Comparison of ENCODE assay signal across 22 cellular contexts in the genomic region with DNA sequence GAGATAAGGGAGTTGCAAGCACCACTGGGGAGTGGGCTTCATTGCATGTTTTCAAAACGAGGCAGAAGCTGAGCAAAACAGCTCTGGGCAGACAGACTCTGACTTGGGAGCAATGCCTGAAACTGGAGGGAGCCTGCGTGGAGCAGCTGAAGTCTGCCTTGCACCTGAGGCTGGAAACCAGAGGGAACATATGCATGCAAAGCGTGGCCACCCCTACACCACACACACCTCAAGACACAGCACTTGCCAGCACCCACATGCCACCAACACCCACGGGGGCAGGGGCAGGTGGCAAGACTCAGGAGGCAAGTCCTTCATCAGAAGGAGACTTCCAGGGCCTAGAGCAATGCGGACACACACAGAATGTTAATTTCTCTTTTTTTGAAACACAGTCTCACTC. TPM values are rescaled to one million over a fixed set of nuclear protein-coding genes. Genes with fewer than 3 reads are reported as not detected.
DNase-seq lines count a peak whose midpoint lies in the region; ATAC-seq and TF ChIP-seq lines count a peak whose summit lies in the region.
"Had no signal": no experiment of that assay in that cellular context is flagged by ENCODE, and none has a peak within 500 bp of the region (broad histone marks: within the 10 kb centered on the region; RNA-seq: fewer than 3 reads in every experiment).

No MANE protein-coding gene starts in this region.

- POLR2A ChIA-PET in activated B cell treated with CpG ODN at 0.5 μM for 24 hours (lab: Charles Lee): interaction anchor here (0.7 kb wide), 1 partner anchor 9 kb away, joined by 3 read pairs; no protein-coding TSS in a partner anchor

- DNase-seq in natural killer cell (no peak), activated B cell treated with CpG ODN at 0.5 μM for 24 hours (no peak), immature natural killer cell (peak; percentile 51 to 63 (median 51)), NCI-H2081 treated with DMSO at 0.1 percent for 48 hours (lab: John Stamatoyannopoulos, UW) (no peak), GM20000 (ENCODE audit: low spot score) (no peak)
- DNase-seq in natural killer cell treated with Interleukin-12 subunit alpha and Interleukin-12 subunit beta and Interleukin-15 and Interleukin-18, amount 100 ng/mL, for 72 hours (ENCODE audit: low spot score): no peak
- DNase-seq: activated CD4-positive, alpha-beta T cell treated with anti-CD3 and anti-CD28 coated beads, Interleukin-2, amount 50 U/mL, for 4 hours; activated naive CD4-positive, alpha-beta T cell; activated T-cell treated with anti-CD3 and anti-CD28 coated beads for 4 hours; anterior cingulate cortex; GOT3; NCI-H1105; NCI-H2081; NCI-H524 treated with DMSO at 0.1 percent for 48 hours; SK-N-SH; uterus had no signal

- no peaks in the 10 kb centered on the region for H3K9me3 Mint-ChIP-seq in natural killer cell
- peaks cover 6% of the 10 kb centered on the region for H3K9me3 Mint-ChIP-seq in natural killer cell treated with Interleukin-12 subunit alpha and Interleukin-12 subunit beta and Interleukin-15 and Interleukin-18, amount 100 ng/mL, for 72 hours
- H3K9me3 Mint-ChIP-seq in activated B cell treated with CpG ODN at 0.5 μM for 24 hours: no peaks in the 10 kb centered on the region
- peaks cover 0 to 14% (median 9%) of the 10 kb centered on the region in 6 donors for H3K9me3 Mint-ChIP-seq in immature natural killer cell

- ATAC-seq in natural killer cell (peak in 2 of 3 donors; percentile 34 to 69), activated B cell treated with CpG ODN at 0.5 μM for 24 hours (ENCODE audit: low read depth) (no peak), HG02852 (IDR thresholded peaks at IDR 0.05; ENCODE audit: unreplicated experiment) (no peak), HG03196 (IDR thresholded peaks at IDR 0.05; ENCODE audit: unreplicated experiment) (no peak)
- ATAC-seq in natural killer cell treated with Interleukin-12 subunit alpha and Interleukin-12 subunit beta and Interleukin-15 and Interleukin-18, amount 100 ng/mL, for 72 hours: no peak
- ATAC-seq: left lobe of liver had no signal

- CTCF ChIA-PET in activated B cell treated with CpG ODN at 0.5 μM for 24 hours (lab: Charles Lee): interaction anchor here (1.1 kb wide), 1 partner anchor 51 kb away, joined by 3 read pairs; no protein-coding TSS in a partner anchor

- H3K27me3 Mint-ChIP-seq in natural killer cell (ENCODE audit: low read depth in 2 of 2) (no peaks in the 10 kb centered on the region), activated B cell treated with CpG ODN at 0.5 μM for 24 hours (no peaks in the 10 kb centered on the region), immature natural killer cell (ENCODE audit: low read depth in 3 of 3) (peaks cover 0 to 10% (median 2%) of the 10 kb centered on the region in 3 donors)
- no peaks in the 10 kb centered on the region for H3K27me3 Mint-ChIP-seq in natural killer cell treated with Interleukin-12 subunit alpha and Interleukin-12 subunit beta and Interleukin-15 and Interleukin-18, amount 100 ng/mL, for 72 hours
- H3K27me3 Mint-ChIP-seq: progenitor cell of endocrine pancreas had no signal

- H3K36me3 Mint-ChIP-seq in natural killer cell (peaks cover 14% of the 10 kb centered on the region), activated B cell treated with CpG ODN at 0.5 μM for 24 hours (ENCODE audit: low read depth) (peaks cover 68% of the 10 kb centered on the region), immature natural killer cell (peaks cover 15 to 22% (median 18%) of the 10 kb centered on the region in 3 donors)
- peaks cover 9% of the 10 kb centered on the region for H3K36me3 Mint-ChIP-seq in natural killer cell treated with Interleukin-12 subunit alpha and Interleukin-12 subunit beta and Interleukin-15 and Interleukin-18, amount 100 ng/mL, for 72 hours

- no peak overlapping the region for H3K27ac Mint-ChIP-seq in natural killer cell
- no peak overlapping the region for H3K27ac Mint-ChIP-seq in natural killer cell treated with Interleukin-12 subunit alpha and Interleukin-12 subunit beta and Interleukin-15 and Interleukin-18, amount 100 ng/mL, for 72 hours
- peak overlapping the region; percentile 35 for H3K27ac Mint-ChIP-seq in activated B cell treated with CpG ODN at 0.5 μM for 24 hours
- H3K27ac Mint-ChIP-seq in immature natural killer cell: peak overlapping the region in 2 of 6 donors; percentile 71 to 78
- H3K27ac Mint-ChIP-seq: mesothelial cell of epicardium, progenitor cell of endocrine pancreas had no signal

- TF ChIP-seq CTCF in natural killer cell (IDR thresholded peaks at IDR 0.05) (no peak), activated B cell treated with CpG ODN at 0.5 μM for 24 hours (IDR thresholded peaks at IDR 0.05) (no peak), GM20000 (IDR thresholded peaks at IDR 0.05; ENCODE audit: extremely low read depth, missing control alignments) (no peak)

- intact Hi-C loops in natural killer cell (cut with micrococcal nuclease): no loop called here
- intact Hi-C loops in activated B cell treated with CpG ODN at 0.5 μM for 24 hours (cut with micrococcal nuclease): no loop called here

- H3K4me3 Mint-ChIP-seq in natural killer cell (no peak overlapping the region), activated B cell treated with CpG ODN at 0.5 μM for 24 hours (no peak overlapping the region), immature natural killer cell (peak overlapping the region in 4 of 5 donors; percentile 12 to 46 (median 22))
- no peak overlapping the region for H3K4me3 Mint-ChIP-seq in natural killer cell treated with Interleukin-12 subunit alpha and Interleukin-12 subunit beta and Interleukin-15 and Interleukin-18, amount 100 ng/mL, for 72 hours
- H3K4me3 Mint-ChIP-seq: mesothelial cell of epicardium; T-helper 2 cell treated with Interferon-gamma antibody and Interleukin-4, amounts not matched to agents 5 μg/mL and 100 μg/mL, for 36 hours had no signal

- H3K4me1 Mint-ChIP-seq in natural killer cell (peaks cover 15 to 17% of the 10 kb centered on the region in 2 donors), activated B cell treated with CpG ODN at 0.5 μM for 24 hours (peaks cover 70% of the 10 kb centered on the region), immature natural killer cell (peaks cover 17 to 25% of the 10 kb centered on the region in 2 donors)
- H3K4me1 Mint-ChIP-seq in natural killer cell treated with Interleukin-12 subunit alpha and Interleukin-12 subunit beta and Interleukin-15 and Interleukin-18, amount 100 ng/mL, for 72 hours (ENCODE audit: low read depth in 2 of 2): peaks cover 10 to 16% of the 10 kb centered on the region in 2 donors

RNA-seq across cellular contexts. Expression of gene COTL1, which starts 45.8 kb away (rescaled TPM):
- 100 to 1,000 TPM in 2 of 3 donors, 10 to 100 TPM in 1; 43.7 to 187 (median 116) TPM for total RNA-seq in natural killer cell
- 100 to 1,000 TPM; 128 to 154 TPM for total RNA-seq in natural killer cell treated with Interleukin-12 subunit alpha and Interleukin-12 subunit beta and Interleukin-15 and Interleukin-18, amount 100 ng/mL, for 72 hours
- total RNA-seq in activated B cell treated with CpG ODN at 0.5 μM for 24 hours: 487 and 525 TPM in 2 replicates
- 100 to 1,000 TPM; 193 to 268 (median 235) TPM for polyA plus RNA-seq in immature natural killer cell

Comparison
In these comparisons a context has a peak if more than half of its experiments do, and no peak if none do; other contexts are left out.
1. ATAC-seq: peak in natural killer cell (2 of 3); none in natural killer cell treated with Interleukin-12 subunit alpha and Interleukin-12 subunit beta and Interleukin-15 and Interleukin-18, amount 100 ng/mL, for 72 hours (0 of 2), activated B cell treated with CpG ODN at 0.5 μM for 24 hours (single experiment), HG02852 (single experiment) and HG03196 (single experiment).
2. DNase-seq: peak in immature natural killer cell (3 of 3); none in natural killer cell (single experiment), natural killer cell treated with Interleukin-12 subunit alpha and Interleukin-12 subunit beta and Interleukin-15 and Interleukin-18, amount 100 ng/mL, for 72 hours (single experiment), activated B cell treated with CpG ODN at 0.5 μM for 24 hours (single experiment), NCI-H2081 treated with DMSO at 0.1 percent for 48 hours (single experiment) and GM20000 (single experiment).
3. H3K4me3 Mint-ChIP-seq: peak in immature natural killer cell (4 of 5); none in natural killer cell (single experiment), natural killer cell treated with Interleukin-12 subunit alpha and Interleukin-12 subunit beta and Interleukin-15 and Interleukin-18, amount 100 ng/mL, for 72 hours (single experiment) and activated B cell treated with CpG ODN at 0.5 μM for 24 hours (single experiment).